Comparison of ENCODE assay signal across 1 cellular context in the genomic region with DNA sequence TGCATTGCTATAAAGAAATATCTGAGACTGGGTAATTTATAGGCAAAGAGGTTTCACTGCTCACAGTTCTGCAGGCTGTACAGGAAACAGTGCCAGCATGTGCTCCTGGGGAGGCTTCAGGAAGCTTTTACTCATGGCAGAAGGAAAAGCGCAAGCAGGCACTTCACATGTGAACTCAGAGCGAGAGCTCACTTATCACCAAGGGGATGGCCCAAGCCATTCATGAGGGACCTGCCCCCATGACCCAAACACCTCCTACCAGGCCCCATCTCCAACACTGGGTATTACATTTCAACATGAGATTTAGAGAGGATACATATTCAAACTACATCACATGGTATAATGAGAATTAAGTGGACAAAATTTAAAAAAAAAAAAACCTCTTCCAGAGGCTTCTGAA.
TF ChIP-seq lines count a peak whose summit lies in the region.

No MANE protein-coding gene starts in this region.

TF ChIP-seq in GM23338, 12 proteins besides CTCF, POLR2A, EP300 and RAD21 (continued from another document):
- TF ChIP-seq, protein P1, sequence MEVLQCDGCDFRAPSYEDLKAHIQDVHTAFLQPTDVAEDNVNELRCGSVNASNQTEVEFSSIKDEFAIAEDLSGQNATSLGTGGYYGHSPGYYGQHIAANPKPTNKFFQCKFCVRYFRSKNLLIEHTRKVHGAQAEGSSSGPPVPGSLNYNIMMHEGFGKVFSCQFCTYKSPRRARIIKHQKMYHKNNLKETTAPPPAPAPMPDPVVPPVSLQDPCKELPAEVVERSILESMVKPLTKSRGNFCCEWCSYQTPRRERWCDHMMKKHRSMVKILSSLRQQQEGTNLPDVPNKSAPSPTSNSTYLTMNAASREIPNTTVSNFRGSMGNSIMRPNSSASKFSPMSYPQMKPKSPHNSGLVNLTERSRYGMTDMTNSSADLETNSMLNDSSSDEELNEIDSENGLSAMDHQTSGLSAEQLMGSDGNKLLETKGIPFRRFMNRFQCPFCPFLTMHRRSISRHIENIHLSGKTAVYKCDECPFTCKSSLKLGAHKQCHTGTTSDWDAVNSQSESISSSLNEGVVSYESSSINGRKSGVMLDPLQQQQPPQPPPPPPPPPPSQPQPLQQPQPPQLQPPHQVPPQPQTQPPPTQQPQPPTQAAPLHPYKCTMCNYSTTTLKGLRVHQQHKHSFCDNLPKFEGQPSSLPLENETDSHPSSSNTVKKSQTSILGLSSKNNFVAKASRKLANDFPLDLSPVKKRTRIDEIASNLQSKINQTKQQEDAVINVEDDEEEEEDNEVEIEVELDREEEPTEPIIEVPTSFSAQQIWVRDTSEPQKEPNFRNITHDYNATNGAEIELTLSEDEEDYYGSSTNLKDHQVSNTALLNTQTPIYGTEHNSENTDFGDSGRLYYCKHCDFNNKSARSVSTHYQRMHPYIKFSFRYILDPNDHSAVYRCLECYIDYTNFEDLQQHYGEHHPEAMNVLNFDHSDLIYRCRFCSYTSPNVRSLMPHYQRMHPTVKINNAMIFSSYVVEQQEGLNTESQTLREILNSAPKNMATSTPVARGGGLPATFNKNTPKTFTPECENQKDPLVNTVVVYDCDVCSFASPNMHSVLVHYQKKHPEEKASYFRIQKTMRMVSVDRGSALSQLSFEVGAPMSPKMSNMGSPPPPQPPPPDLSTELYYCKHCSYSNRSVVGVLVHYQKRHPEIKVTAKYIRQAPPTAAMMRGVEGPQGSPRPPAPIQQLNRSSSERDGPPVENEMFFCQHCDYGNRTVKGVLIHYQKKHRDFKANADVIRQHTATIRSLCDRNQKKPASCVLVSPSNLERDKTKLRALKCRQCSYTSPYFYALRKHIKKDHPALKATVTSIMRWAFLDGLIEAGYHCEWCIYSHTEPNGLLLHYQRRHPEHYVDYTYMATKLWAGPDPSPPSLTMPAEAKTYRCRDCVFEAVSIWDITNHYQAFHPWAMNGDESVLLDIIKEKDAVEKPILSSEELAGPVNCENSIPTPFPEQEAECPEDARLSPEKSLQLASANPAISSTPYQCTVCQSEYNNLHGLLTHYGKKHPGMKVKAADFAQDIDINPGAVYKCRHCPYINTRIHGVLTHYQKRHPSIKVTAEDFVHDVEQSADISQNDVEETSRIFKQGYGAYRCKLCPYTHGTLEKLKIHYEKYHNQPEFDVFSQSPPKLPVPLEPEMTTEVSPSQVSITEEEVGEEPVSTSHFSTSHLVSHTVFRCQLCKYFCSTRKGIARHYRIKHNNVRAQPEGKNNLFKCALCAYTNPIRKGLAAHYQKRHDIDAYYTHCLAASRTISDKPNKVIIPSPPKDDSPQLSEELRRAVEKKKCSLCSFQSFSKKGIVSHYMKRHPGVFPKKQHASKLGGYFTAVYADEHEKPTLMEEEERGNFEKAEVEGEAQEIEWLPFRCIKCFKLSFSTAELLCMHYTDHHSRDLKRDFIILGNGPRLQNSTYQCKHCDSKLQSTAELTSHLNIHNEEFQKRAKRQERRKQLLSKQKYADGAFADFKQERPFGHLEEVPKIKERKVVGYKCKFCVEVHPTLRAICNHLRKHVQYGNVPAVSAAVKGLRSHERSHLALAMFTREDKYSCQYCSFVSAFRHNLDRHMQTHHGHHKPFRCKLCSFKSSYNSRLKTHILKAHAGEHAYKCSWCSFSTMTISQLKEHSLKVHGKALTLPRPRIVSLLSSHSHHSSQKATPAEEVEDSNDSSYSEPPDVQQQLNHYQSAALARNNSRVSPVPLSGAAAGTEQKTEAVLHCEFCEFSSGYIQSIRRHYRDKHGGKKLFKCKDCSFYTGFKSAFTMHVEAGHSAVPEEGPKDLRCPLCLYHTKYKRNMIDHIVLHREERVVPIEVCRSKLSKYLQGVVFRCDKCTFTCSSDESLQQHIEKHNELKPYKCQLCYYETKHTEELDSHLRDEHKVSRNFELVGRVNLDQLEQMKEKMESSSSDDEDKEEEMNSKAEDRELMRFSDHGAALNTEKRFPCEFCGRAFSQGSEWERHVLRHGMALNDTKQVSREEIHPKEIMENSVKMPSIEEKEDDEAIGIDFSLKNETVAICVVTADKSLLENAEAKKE (CRISPR knock-in tag; IDR thresholded peaks at IDR 0.05) = no peak
- TF ChIP-seq STAT1 (IDR thresholded peaks at IDR 0.05; ENCODE audit: unreplicated experiment) = no peak
- TF ChIP-seq, protein P2, sequence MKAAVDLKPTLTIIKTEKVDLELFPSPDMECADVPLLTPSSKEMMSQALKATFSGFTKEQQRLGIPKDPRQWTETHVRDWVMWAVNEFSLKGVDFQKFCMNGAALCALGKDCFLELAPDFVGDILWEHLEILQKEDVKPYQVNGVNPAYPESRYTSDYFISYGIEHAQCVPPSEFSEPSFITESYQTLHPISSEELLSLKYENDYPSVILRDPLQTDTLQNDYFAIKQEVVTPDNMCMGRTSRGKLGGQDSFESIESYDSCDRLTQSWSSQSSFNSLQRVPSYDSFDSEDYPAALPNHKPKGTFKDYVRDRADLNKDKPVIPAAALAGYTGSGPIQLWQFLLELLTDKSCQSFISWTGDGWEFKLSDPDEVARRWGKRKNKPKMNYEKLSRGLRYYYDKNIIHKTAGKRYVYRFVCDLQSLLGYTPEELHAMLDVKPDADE (IDR thresholded peaks at IDR 0.05) = no peak
- TF ChIP-seq, protein P3, sequence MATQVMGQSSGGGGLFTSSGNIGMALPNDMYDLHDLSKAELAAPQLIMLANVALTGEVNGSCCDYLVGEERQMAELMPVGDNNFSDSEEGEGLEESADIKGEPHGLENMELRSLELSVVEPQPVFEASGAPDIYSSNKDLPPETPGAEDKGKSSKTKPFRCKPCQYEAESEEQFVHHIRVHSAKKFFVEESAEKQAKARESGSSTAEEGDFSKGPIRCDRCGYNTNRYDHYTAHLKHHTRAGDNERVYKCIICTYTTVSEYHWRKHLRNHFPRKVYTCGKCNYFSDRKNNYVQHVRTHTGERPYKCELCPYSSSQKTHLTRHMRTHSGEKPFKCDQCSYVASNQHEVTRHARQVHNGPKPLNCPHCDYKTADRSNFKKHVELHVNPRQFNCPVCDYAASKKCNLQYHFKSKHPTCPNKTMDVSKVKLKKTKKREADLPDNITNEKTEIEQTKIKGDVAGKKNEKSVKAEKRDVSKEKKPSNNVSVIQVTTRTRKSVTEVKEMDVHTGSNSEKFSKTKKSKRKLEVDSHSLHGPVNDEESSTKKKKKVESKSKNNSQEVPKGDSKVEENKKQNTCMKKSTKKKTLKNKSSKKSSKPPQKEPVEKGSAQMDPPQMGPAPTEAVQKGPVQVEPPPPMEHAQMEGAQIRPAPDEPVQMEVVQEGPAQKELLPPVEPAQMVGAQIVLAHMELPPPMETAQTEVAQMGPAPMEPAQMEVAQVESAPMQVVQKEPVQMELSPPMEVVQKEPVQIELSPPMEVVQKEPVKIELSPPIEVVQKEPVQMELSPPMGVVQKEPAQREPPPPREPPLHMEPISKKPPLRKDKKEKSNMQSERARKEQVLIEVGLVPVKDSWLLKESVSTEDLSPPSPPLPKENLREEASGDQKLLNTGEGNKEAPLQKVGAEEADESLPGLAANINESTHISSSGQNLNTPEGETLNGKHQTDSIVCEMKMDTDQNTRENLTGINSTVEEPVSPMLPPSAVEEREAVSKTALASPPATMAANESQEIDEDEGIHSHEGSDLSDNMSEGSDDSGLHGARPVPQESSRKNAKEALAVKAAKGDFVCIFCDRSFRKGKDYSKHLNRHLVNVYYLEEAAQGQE (IDR thresholded peaks at IDR 0.05; ENCODE audit: unreplicated experiment) = no peak
- no peak for TF ChIP-seq EZH2 (IDR thresholded peaks at IDR 0.05; ENCODE audit: low read depth, unreplicated experiment)
- no peak for TF ChIP-seq JUNB (IDR thresholded peaks at IDR 0.05; ENCODE audit: unreplicated experiment)
- no peak for TF ChIP-seq NANOG (IDR thresholded peaks at IDR 0.05; ENCODE audit: borderline replicate concordance)
- no peak for TF ChIP-seq ZNF331 (CRISPR knock-in tag; IDR thresholded peaks at IDR 0.05; ENCODE audit: low read depth)
- TF ChIP-seq ZNF114 (CRISPR knock-in tag; IDR thresholded peaks at IDR 0.05) = no peak
- TF ChIP-seq EZH2phosphoT487 (IDR thresholded peaks at IDR 0.05; ENCODE audit: unreplicated experiment) = no peak
- no peak for TF ChIP-seq CREB1 (CRISPR knock-in tag; IDR thresholded peaks at IDR 0.05; ENCODE audit: low read depth)
